In genomic region chr16:87278191-87279093, GRCh38 we compare ENCODE assay signal across 8 cellular contexts. TPM values are rescaled to one million over a fixed set of nuclear protein-coding genes. Genes with fewer than 3 reads are reported as not detected.
DNase-seq lines count a peak whose midpoint lies in the region; ATAC-seq and TF ChIP-seq lines count a peak whose summit lies in the region.

No MANE protein-coding gene starts in this region.

- TF ChIP-seq CTCF in sigmoid colon (IDR thresholded peaks at IDR 0.05): peak; percentile 56 to 79 (median 68)

- H3K36me3 ChIP-seq in sigmoid colon: no peaks in the 10 kb centered on the region

- H3K27me3 ChIP-seq in sigmoid colon: peaks cover 0 to 40% (median 5%) of the 10 kb centered on the region in 3 donors

- H3K9me3 ChIP-seq in sigmoid colon: no peaks in the 10 kb centered on the region

- H3K27ac ChIP-seq in sigmoid colon: no peak overlapping the region

- 36 to 53% methylated on average over 38 of the region's 38 CpGs for WGBS in sigmoid colon, 2 donors

- no peak overlapping the region for H3K4me3 ChIP-seq in sigmoid colon

- TF ChIP-seq EP300 in sigmoid colon (IDR thresholded peaks at IDR 0.05): no peak

- ATAC-seq in HG03280 (IDR thresholded peaks at IDR 0.05; ENCODE audit: unreplicated experiment) (peak; percentile 55), GM21447 (IDR thresholded peaks at IDR 0.05; ENCODE audit: unreplicated experiment) (no peak), HG03135 (IDR thresholded peaks at IDR 0.05; ENCODE audit: unreplicated experiment) (no peak)

- peaks cover 0 to 2% (median 0%) of the 10 kb centered on the region in 4 donors for H3K4me1 ChIP-seq in sigmoid colon

- no peak for TF ChIP-seq POLR2A in sigmoid colon (IDR thresholded peaks at IDR 0.05)

- intact Hi-C loops in sigmoid colon (cut with DNase I): loop anchor here (2.0 to 10.0 kb wide), 2 partner anchors 214 to 714 kb away; no protein-coding TSS in a partner anchor

- DNase-seq in DMS53 (lab: John Stamatoyannopoulos, UW) (peak; percentile 68), RPMI7951 (ENCODE audit: low read depth) (peak; percentile 67), astrocyte of the hippocampus (ENCODE audit: low read depth, low spot score) (peak; percentile 93), hippocampal formation (lab: John Stamatoyannopoulos, UW) (peak; percentile 58 to 62), sigmoid colon (peak; percentile 85)

RNA-seq across cellular contexts. Expression of gene C16orf95, which starts 38.8 kb away (rescaled TPM):
- 23.2 and 37.1 TPM in 2 replicates for total RNA-seq in RPMI7951 (2014; rRNA removed; shearing (Covaris generic))
- 1 to 10 TPM in 2 of 4 donors, under 1 TPM in 1, not detected in 1; 0.36 to 1.9 (median 1.2) TPM for total RNA-seq in sigmoid colon
- polyA plus RNA-seq in sigmoid colon: 1 to 10 TPM; 2.5 to 6.6 (median 4.3) TPM
